8 cellular contexts compared by ENCODE assay signal in the genomic region with DNA sequence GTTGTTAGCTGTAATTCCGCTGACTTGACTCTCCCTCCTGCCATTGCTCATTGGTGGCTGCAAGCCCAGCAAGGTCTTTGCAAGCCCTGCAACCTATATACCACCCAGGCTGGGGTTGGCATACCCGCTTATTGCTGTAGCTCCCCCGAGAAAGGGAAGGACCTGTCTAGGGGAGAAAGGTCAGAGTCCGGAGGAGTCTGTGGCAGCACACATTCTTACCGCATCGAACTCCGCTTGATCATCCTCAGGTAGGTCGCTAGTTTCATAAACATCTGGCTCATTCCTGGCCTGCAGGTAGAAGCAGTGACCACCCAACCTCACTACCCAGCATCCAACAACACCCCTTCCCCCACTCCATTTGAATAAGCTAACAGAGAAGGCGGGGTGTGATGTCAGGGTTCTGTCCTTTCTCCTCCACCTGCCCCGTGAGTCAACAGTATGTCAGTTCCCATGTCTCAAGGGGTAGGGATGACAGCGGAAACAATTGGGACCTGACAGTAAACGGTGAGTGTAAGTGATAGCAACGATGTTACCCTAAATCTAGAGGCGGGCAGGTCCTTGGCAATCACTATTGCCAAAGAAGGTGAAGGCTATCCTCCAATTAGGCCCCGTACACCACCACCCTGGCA. TPM values are rescaled to one million over a fixed set of nuclear protein-coding genes. Genes with fewer than 3 reads are reported as not detected.
A peak's percentile ranks its signal among the peaks of the same experiment; 100 is the strongest.
DNase-seq lines count a peak whose midpoint lies in the region; ATAC-seq, FAIRE-seq and TF ChIP-seq lines count a peak whose summit lies in the region.

No MANE protein-coding gene starts in this region.

- H3K36me3 ChIP-seq in HCT116 (ENCODE audit: control insufficient read depth in 1 of 2, insufficient read depth in 2 of 2, low read length in 2 of 2) = peaks cover 3 to 4% of the 10 kb centered on the region in 2 experiments; a peak in 2 of 4 replicates
- H3K36me3 ChIP-seq in GM12878 (ENCODE audit: control insufficient read depth in 2 of 2, insufficient read depth in 2 of 2, low read length in 1 of 2) = no peaks in the 10 kb centered on the region
- peaks cover 40% of the 10 kb centered on the region for H3K36me3 ChIP-seq in mesodermal cell (ENCODE audit: control insufficient read depth, insufficient read depth, low read length)

- DNase-seq in A549 (ENCODE audit: low read depth in 1 of 2, low spot score in 1 of 2) (no peak), HCT116 (ENCODE audit: low read depth, low spot score) (no peak), GM12878 (ENCODE audit: low read depth, low spot score) (no peak), NCI-H2081 treated with DMSO at 0.1 percent for 48 hours (lab: John Stamatoyannopoulos, UW) (no peak), NCI-H1092 treated with DMSO at 0.1 percent for 48 hours (lab: John Stamatoyannopoulos, UW) (no peak), NOMO-1 treated with DMSO at 0.1 percent for 48 hours (lab: John Stamatoyannopoulos, UW; ENCODE audit: unreplicated experiment) (no peak)
- DNase-seq in stimulated activated CD4-positive, alpha-beta T cell treated with anti-CD3 and anti-CD28 coated beads, Interleukin-2, amount 100 ng/mL, for 48 hours = no peak

- POLR2A ChIA-PET in A549 (lab: Yijun Ruan, JAX) (interaction anchor here (0.6 to 1.0 kb wide), 3 partner anchors 25 to 110 kb away, joined by 4 to 11 read pairs (median 4); no protein-coding TSS in a partner anchor), HCT116 (lab: Charles Lee) (interaction anchor here (1.0 to 2.5 kb wide), 4 partner anchors 13 to 44 kb away, joined by 4 to 8 read pairs (median 4); no protein-coding TSS in a partner anchor), GM12878 (lab: Charles Lee) (interaction anchor here (0.5 to 2.1 kb wide), 5 partner anchors 8 to 1543 kb away, joined by 3 to 11 read pairs (median 3); a partner anchor contains a TSS)

- FAIRE-seq in A549 (lab: Jason Lieb, UNC) = no peak
- FAIRE-seq in GM12878 (lab: Jason Lieb, UNC) = no peak

- H3K9me3 ChIP-seq in A549 (no peaks in the 10 kb centered on the region), HCT116 (ENCODE audit: control insufficient read depth in 1 of 2, insufficient read depth in 1 of 2, low read depth in 1 of 2, low read length in 2 of 2) (no peaks in the 10 kb centered on the region), GM12878 (replicated peaks; ENCODE audit: control insufficient read depth, insufficient read depth, low read length) (no peaks in the 10 kb centered on the region), mesodermal cell (ENCODE audit: control insufficient read depth, low read length) (no peaks in the 10 kb centered on the region)

- TF ChIP-seq POLR2A in A549 (IDR thresholded peaks at IDR 0.05; ENCODE audit: low read length) (no peak), HCT116 (IDR thresholded peaks at IDR 0.05; ENCODE audit: borderline replicate concordance, extremely low read depth, insufficient read depth, insufficient read length) (no peak), GM12878 (IDR thresholded peaks at IDR 0.05; ENCODE audit: low read depth, low read length) (no peak; the same call in 1 of the 2 replicates)

- H3K27me3 ChIP-seq in HCT116 (ENCODE audit: insufficient read depth, low read length) (no peaks in the 10 kb centered on the region), GM12878 (replicated peaks in 1 of 2; ENCODE audit: control insufficient read depth in 2 of 2, insufficient read depth in 2 of 2, low read length in 1 of 2) (no peaks in the 10 kb centered on the region; a peak in 2 of 4 replicates)

- H4K20me1 ChIP-seq in HCT116 (ENCODE audit: insufficient read depth) (no peaks in the 10 kb centered on the region), GM12878 (ENCODE audit: control insufficient read depth, insufficient read depth) (no peaks in the 10 kb centered on the region)

- TF ChIP-seq EP300 in A549 (IDR thresholded peaks at IDR 0.05) (no peak), GM12878 (IDR thresholded peaks at IDR 0.05; ENCODE audit: borderline replicate concordance in 1 of 2, control insufficient read depth in 1 of 2, low read depth in 2 of 2, low read length in 2 of 2) (no peak)

- RAD21 ChIA-PET in HCT116 (lab: Charles Lee; ENCODE audit: low non-redundant PET in 1 of 2, low total read pairs in 2 of 2, uncharacterized antibody in 2 of 2, unreplicated experiment in 2 of 2) (interaction anchor here in 1 of 2 experiments (1.0 kb wide), 1 partner anchor 37 kb away, joined by 3 read pairs; no protein-coding TSS in a partner anchor), GM12878 (lab: Charles Lee; ENCODE audit: unreplicated experiment) (interaction anchor here (0.8 to 1.8 kb wide), 5 partner anchors 22 to 87 kb away, joined by 3 to 11 read pairs (median 4); a partner anchor contains a TSS)

- H3K4me2 ChIP-seq in A549 (peak overlapping the region; percentile 80), HCT116 (ENCODE audit: low read length) (peak overlapping the region; percentile 76), GM12878 (ENCODE audit: control insufficient read depth, insufficient read depth) (peak overlapping the region; percentile 98)

- BruUV-seq in HCT116 (replicated peaks; lab: Mats Ljungman, UMichigan) = no TSS peak
- BruUV-seq in GM12878 (replicated peaks; lab: Mats Ljungman, UMichigan) = no TSS peak

- intact Hi-C loops in HCT116 (cut with micrococcal nuclease) = no loop called here
- intact Hi-C loops in GM12878 (cut with micrococcal nuclease; ENCODE audit: unreplicated experiment) = loop anchor here (2.0 kb wide), 1 partner anchor 23 kb away; a partner anchor contains a TSS

- ATAC-seq in A549 = no peak
- no peak for ATAC-seq in HCT116
- no peak for ATAC-seq in GM12878

- H2AFZ ChIP-seq in HCT116 (ENCODE audit: low read depth, low read length, poor library complexity, severe bottlenecking) (no peak overlapping the region), GM12878 (ENCODE audit: control insufficient read depth, low read depth, low read length) (peak overlapping the region; percentile 67)

- peak overlapping the region; percentile 83 for H3K9ac ChIP-seq in HCT116 (ENCODE audit: low read length)
- peak overlapping the region; percentile 89 for H3K9ac ChIP-seq in GM12878 (ENCODE audit: control insufficient read depth, insufficient read depth, low read length)

- H3K4me1 ChIP-seq in A549 = peaks cover 25% of the 10 kb centered on the region
- peaks cover 9 to 28% of the 10 kb centered on the region in 2 experiments for H3K4me1 ChIP-seq in HCT116 (ENCODE audit: control insufficient read depth in 1 of 2, insufficient read depth in 2 of 2, low read length in 2 of 2)
- H3K4me1 ChIP-seq in GM12878 (ENCODE audit: control insufficient read depth, insufficient read depth, low read length) = peaks cover 9% of the 10 kb centered on the region; the same call in 1 of the 2 replicates
- peaks cover 8% of the 10 kb centered on the region for H3K4me1 ChIP-seq in mesodermal cell (ENCODE audit: control insufficient read depth, insufficient read depth, low read length, poor library complexity, severe bottlenecking)

- SMC1A ChIA-PET in GM12878 (lab: Charles Lee; ENCODE audit: uncharacterized antibody, unreplicated experiment) = interaction anchor here (0.7 to 1.9 kb wide), 3 partner anchors 7 to 87 kb away, joined by 3 to 6 read pairs (median 5); a partner anchor contains a TSS

- H3K79me2 ChIP-seq in HCT116 (ENCODE audit: insufficient read depth, low read length) = peaks cover 24% of the 10 kb centered on the region
- H3K79me2 ChIP-seq in GM12878 (ENCODE audit: control insufficient read depth, insufficient read depth, low read length) = peaks cover 19% of the 10 kb centered on the region

- TF ChIP-seq RAD21 in A549 (conservative IDR thresholded peaks at IDR 0.05 in 1 of 2, IDR thresholded peaks at IDR 0.05 in 1 of 2) (no peak), HCT116 (IDR thresholded peaks at IDR 0.05; ENCODE audit: low read depth) (no peak), GM12878 (IDR thresholded peaks at IDR 0.05; ENCODE audit: insufficient read depth, low read depth, low read length) (no peak)

- H3K27ac ChIP-seq in A549 (peak overlapping the region; percentile 92 to 96), HCT116 (ENCODE audit: low read depth, low read length) (peak overlapping the region; percentile 67), GM12878 (ENCODE audit: control insufficient read depth, insufficient read depth) (peak overlapping the region; percentile 67), mesodermal cell (ENCODE audit: low read depth, low read length, severe bottlenecking) (no peak overlapping the region)

- H3K9me2 ChIP-seq in HCT116 (ENCODE audit: insufficient read depth) = no peaks in the 10 kb centered on the region

- H3K4me3 ChIP-seq in A549 = peak overlapping the region; percentile 89
- peak overlapping the region; percentile 78 to 92 for H3K4me3 ChIP-seq in HCT116 (replicated peaks in 1 of 2; ENCODE audit: low read depth in 1 of 2, low read length in 2 of 2)
- H3K4me3 ChIP-seq in GM12878 = peak overlapping the region; percentile 87
- peak overlapping the region; percentile 100 for H3K4me3 ChIP-seq in mesodermal cell (ENCODE audit: extremely low read depth, insufficient read depth, low read length, poor library complexity, severe bottlenecking)

- CTCF ChIA-PET in A549 (lab: Yijun Ruan, JAX) = interaction anchor here (0.7 to 2.8 kb wide), 9 partner anchors 10 to 87 kb away, joined by 3 to 18 read pairs (median 5); a partner anchor contains a TSS
- CTCF ChIA-PET in HCT116 (lab: Charles Lee) = interaction anchor here (0.7 kb wide), 1 partner anchor 23 kb away, joined by 3 read pairs; no protein-coding TSS in a partner anchor
- CTCF ChIA-PET in GM12878 (lab: Yijun Ruan, JAX) = interaction anchor here (0.6 to 1.8 kb wide), 12 partner anchors 15 to 227 kb away, joined by 3 to 8 read pairs (median 4); a partner anchor contains a TSS

- TF ChIP-seq CTCF in A549 (IDR thresholded peaks at IDR 0.05) = no peak
- no peak for TF ChIP-seq CTCF in HCT116 (IDR thresholded peaks at IDR 0.05 in 2 of 3, conservative IDR thresholded peaks at IDR 0.05 in 1 of 3; ENCODE audit: borderline replicate concordance in 1 of 3, insufficient read depth in 1 of 3, low read depth in 2 of 3, low read length in 2 of 3)
- no peak for TF ChIP-seq CTCF in GM12878 (IDR thresholded peaks at IDR 0.05 in 2 of 3, conservative IDR thresholded peaks at IDR 0.05 in 1 of 3; ENCODE audit: control insufficient read depth in 2 of 3, extremely low read depth in 1 of 3, insufficient read depth in 1 of 3, low read depth in 3 of 3, low read length in 3 of 3)

- in situ Hi-C loops in GM12878 (cut with MboI) = no loop called here

- 66% methylated on average over 15 of the region's 15 CpGs for WGBS in A549 (ENCODE audit: missing lambda C conversion rate)
- 65% methylated on average over 15 of the region's 15 CpGs for WGBS in GM12878 (ENCODE audit: insufficient coverage, insufficient replicate concordance, low lambda C conversion rate, missing lambda C conversion rate)
- 72 to 81% methylated on average over 7 to 13 of the region's 15 CpGs for WGBS in mesodermal cell (ENCODE audit: insufficient coverage in 2 of 2), 2 experiments

RNA-seq across cellular contexts. Expression of a gene that starts 1.1 kb away (rescaled TPM):
- polyA plus RNA-seq in A549 (2011; rRNA removed) (140 and 169 TPM in 2 replicates), A549 (2017; fragmentation: RNase III; extraction: RNeasy Plus Mini Kit Qiagen cat#74134 plus additional on column Dnase treatment) (203 to 211 TPM (median 211 TPM) in 3 replicates), GM12878 (2011; rRNA removed) (85.1 and 88.9 TPM in 2 replicates), GM12878 (2014; fragmentation: Illumina TruSeq; extraction: Trizol) (139 and 171 TPM in 2 replicates), GM12878 (2014; fragmentation: Nextera tagmentation; extraction: Ambion mirVana) (10 to 100 TPM; 32.3 to 60.7 TPM), GM12878 (2014; rRNA removed) (113 TPM in 2 replicates), GM12878 (2016; fragmentation: Nextera tagmentation; extraction: Ambion mirVana) (100 to 1,000 TPM; 115 to 117 TPM)
- polyA plus RNA-seq in A549 (2012; cell fraction: cytosol; rRNA removed) = 83.3 and 106 TPM in 2 replicates
- polyA plus RNA-seq in A549 (2012; cell fraction: nucleus; rRNA removed) = 139 and 202 TPM in 2 replicates
- 155 and 160 TPM in 2 replicates for polyA minus RNA-seq in A549 (2011; rRNA and poly(A)+ RNA removed)
- total RNA-seq in HCT116 (2021; ENCODE audit: unreplicated experiment) (95.9 TPM), GM12878 (2014; rRNA removed) (80.8 and 115 TPM in 2 replicates), GM12878 (2014; rRNA removed; fragmentation: Illumina TruSeq; extraction: Trizol) (81.4 and 83.9 TPM in 2 replicates), GM12878 (2021) (87.3 and 87.4 TPM in 2 replicates)
- 89.2 and 125 TPM in 2 replicates for polyA plus RNA-seq in HCT116 (2012)
- 50.6 and 63.3 TPM in 2 replicates for total RNA-seq in GM12878 (2013; cell fraction: nucleolus; rRNA removed)
- 67.2 TPM for polyA plus RNA-seq in GM12878 (2011; ENCODE audit: low read depth)
- 79.6 and 95.9 TPM in 2 replicates for polyA plus RNA-seq in GM12878 (2011; cell fraction: cytosol; rRNA removed)
- polyA plus RNA-seq in GM12878 (2011; cell fraction: nucleus; rRNA removed) = 72.6 and 91.7 TPM in 2 replicates
- 68.9 and 75.1 TPM in 2 replicates for polyA plus RNA-seq in GM12878 (2012)
- polyA minus RNA-seq in GM12878 (2011; rRNA and poly(A)+ RNA removed) = 66.8 and 93.9 TPM in 2 replicates
- polyA minus RNA-seq in GM12878 (2011; cell fraction: cytosol; rRNA and poly(A)+ RNA removed) = 47.0 and 53.5 TPM in 2 replicates
- 25.4 and 26.2 TPM in 2 replicates for polyA minus RNA-seq in GM12878 (2011; cell fraction: nucleus; rRNA and poly(A)+ RNA removed)
- polyA plus RNA-seq in mesodermal cell (2013, experiment 1 of 2) = 168 TPM
- polyA plus RNA-seq in mesodermal cell (2013, experiment 2 of 2) = 169 TPM

RNA-seq across cellular contexts. Expression of a gene that starts 3.9 kb away (rescaled TPM):
- polyA plus RNA-seq in A549 (2011; rRNA removed) = 0.89 and 0.90 TPM in 2 replicates
- 0.23 and 0.24 TPM in 2 replicates for polyA plus RNA-seq in A549 (2012; cell fraction: cytosol; rRNA removed)
- 0.56 and 0.67 TPM in 2 replicates for polyA plus RNA-seq in A549 (2012; cell fraction: nucleus; rRNA removed)
- 0.45 to 0.61 TPM (median 0.55 TPM) in 3 replicates for polyA plus RNA-seq in A549 (2017; fragmentation: RNase III; extraction: RNeasy Plus Mini Kit Qiagen cat#74134 plus additional on column Dnase treatment)
- 0.58 and 0.63 TPM in 2 replicates for polyA minus RNA-seq in A549 (2011; rRNA and poly(A)+ RNA removed)
- 5.2 TPM for total RNA-seq in HCT116 (2021; ENCODE audit: unreplicated experiment)
- polyA plus RNA-seq in HCT116 (2012) = 2.7 and 3.5 TPM in 2 replicates
- 0.73 and 0.77 TPM in 2 replicates for total RNA-seq in GM12878 (2013; cell fraction: nucleolus; rRNA removed)
- total RNA-seq in GM12878 (2014; rRNA removed) = 1.0 and 1.1 TPM in 2 replicates
- total RNA-seq in GM12878 (2014; rRNA removed; fragmentation: Illumina TruSeq; extraction: Trizol) = 1.1 and 1.3 TPM in 2 replicates
- 2.2 and 2.9 TPM in 2 replicates for total RNA-seq in GM12878 (2021)
- polyA plus RNA-seq in GM12878 (2011; ENCODE audit: low read depth) = 0.24 TPM
- 0.48 and 0.56 TPM in 2 replicates for polyA plus RNA-seq in GM12878 (2011; rRNA removed)
- polyA plus RNA-seq in GM12878 (2011; cell fraction: cytosol; rRNA removed) = 0.30 and 0.31 TPM in 2 replicates
- 1.2 and 1.5 TPM in 2 replicates for polyA plus RNA-seq in GM12878 (2011; cell fraction: nucleus; rRNA removed)
- polyA plus RNA-seq in GM12878 (2012) = 0.51 and 0.79 TPM in 2 replicates
- polyA plus RNA-seq in GM12878 (2014; fragmentation: Illumina TruSeq; extraction: Trizol) = 2.0 and 2.2 TPM in 2 replicates
- under 1 TPM; 0.35 to 0.44 TPM for polyA plus RNA-seq in GM12878 (2014; fragmentation: Nextera tagmentation; extraction: Ambion mirVana)
- 1.7 and 2.0 TPM in 2 replicates for polyA plus RNA-seq in GM12878 (2014; rRNA removed)
- polyA plus RNA-seq in GM12878 (2016; fragmentation: Nextera tagmentation; extraction: Ambion mirVana) = under 1 TPM; 0.69 to 0.92 TPM
- polyA minus RNA-seq in GM12878 (2011; rRNA and poly(A)+ RNA removed) = 0.36 and 0.51 TPM in 2 replicates
- polyA minus RNA-seq in GM12878 (2011; cell fraction: cytosol; rRNA and poly(A)+ RNA removed) = 0.10 TPM in 1 of 2 replicates, not detected in the other
- polyA minus RNA-seq in GM12878 (2011; cell fraction: nucleus; rRNA and poly(A)+ RNA removed) = 0.24 and 0.29 TPM in 2 replicates
- 2.1 TPM for polyA plus RNA-seq in mesodermal cell (2013, experiment 1 of 2)
- 2.4 TPM for polyA plus RNA-seq in mesodermal cell (2013, experiment 2 of 2)

RNA-seq across cellular contexts. Expression of a gene that starts 23.3 kb away (rescaled TPM):
- polyA plus RNA-seq in A549 (2011; rRNA removed) (4.6 and 7.3 TPM in 2 replicates), A549 (2017; fragmentation: RNase III; extraction: RNeasy Plus Mini Kit Qiagen cat#74134 plus additional on column Dnase treatment) (18.7 to 25.3 TPM (median 24.2 TPM) in 3 replicates), GM12878 (2011; rRNA removed) (2.0 and 3.8 TPM in 2 replicates), GM12878 (2014; fragmentation: Illumina TruSeq; extraction: Trizol) (5.9 and 12.7 TPM in 2 replicates), GM12878 (2014; fragmentation: Nextera tagmentation; extraction: Ambion mirVana) (1 to 10 TPM; 1.5 to 5.5 TPM), GM12878 (2014; rRNA removed) (20.2 and 24.3 TPM in 2 replicates), GM12878 (2016; fragmentation: Nextera tagmentation; extraction: Ambion mirVana) (1 to 10 TPM; 8.1 to 8.6 TPM)
- polyA plus RNA-seq in A549 (2012; cell fraction: cytosol; rRNA removed) = 6.5 and 10.2 TPM in 2 replicates
- polyA plus RNA-seq in A549 (2012; cell fraction: nucleus; rRNA removed) = 23.1 and 25.7 TPM in 2 replicates
- 10.5 and 16.5 TPM in 2 replicates for polyA minus RNA-seq in A549 (2011; rRNA and poly(A)+ RNA removed)
- total RNA-seq in HCT116 (2021; ENCODE audit: unreplicated experiment) (70.1 TPM), GM12878 (2014; rRNA removed) (3.1 and 4.6 TPM in 2 replicates), GM12878 (2014; rRNA removed; fragmentation: Illumina TruSeq; extraction: Trizol) (3.5 and 3.7 TPM in 2 replicates), GM12878 (2021) (41.5 and 52.7 TPM in 2 replicates)
- 31.0 and 33.2 TPM in 2 replicates for polyA plus RNA-seq in HCT116 (2012)
- total RNA-seq in GM12878 (2013; cell fraction: nucleolus; rRNA removed) = 16.4 and 19.1 TPM in 2 replicates
- polyA plus RNA-seq in GM12878 (2011; ENCODE audit: low read depth) = 12.0 TPM
- 1.8 and 1.9 TPM in 2 replicates for polyA plus RNA-seq in GM12878 (2011; cell fraction: cytosol; rRNA removed)
- polyA plus RNA-seq in GM12878 (2011; cell fraction: nucleus; rRNA removed) = 43.1 and 56.1 TPM in 2 replicates
- 18.4 and 22.0 TPM in 2 replicates for polyA plus RNA-seq in GM12878 (2012)
- polyA minus RNA-seq in GM12878 (2011; rRNA and poly(A)+ RNA removed) = 4.3 and 5.9 TPM in 2 replicates
- polyA minus RNA-seq in GM12878 (2011; cell fraction: cytosol; rRNA and poly(A)+ RNA removed) = 3.6 and 6.3 TPM in 2 replicates
- polyA minus RNA-seq in GM12878 (2011; cell fraction: nucleus; rRNA and poly(A)+ RNA removed) = 11.7 and 19.9 TPM in 2 replicates
- 32.0 TPM for polyA plus RNA-seq in mesodermal cell (2013, experiment 1 of 2)
- polyA plus RNA-seq in mesodermal cell (2013, experiment 2 of 2) = 28.0 TPM

RNA-seq across cellular contexts. Expression of a gene that starts 25.6 kb away (rescaled TPM):
- polyA plus RNA-seq in A549 (2011; rRNA removed) (73.1 and 93.0 TPM in 2 replicates), A549 (2017; fragmentation: RNase III; extraction: RNeasy Plus Mini Kit Qiagen cat#74134 plus additional on column Dnase treatment) (11.5 to 16.0 TPM (median 13.5 TPM) in 3 replicates), GM12878 (2011; rRNA removed) (23.6 and 25.0 TPM in 2 replicates), GM12878 (2014; fragmentation: Illumina TruSeq; extraction: Trizol) (10.9 and 13.4 TPM in 2 replicates), GM12878 (2014; fragmentation: Nextera tagmentation; extraction: Ambion mirVana) (10 to 100 TPM; 26.8 to 28.9 TPM), GM12878 (2014; rRNA removed) (9.9 and 10.1 TPM in 2 replicates), GM12878 (2016; fragmentation: Nextera tagmentation; extraction: Ambion mirVana) (10 to 100 TPM; 20.0 to 21.7 TPM)
- 23.4 and 24.8 TPM in 2 replicates for polyA plus RNA-seq in A549 (2012; cell fraction: cytosol; rRNA removed)
- polyA plus RNA-seq in A549 (2012; cell fraction: nucleus; rRNA removed) = 27.5 and 41.9 TPM in 2 replicates
- 34.1 and 35.5 TPM in 2 replicates for polyA minus RNA-seq in A549 (2011; rRNA and poly(A)+ RNA removed)
- total RNA-seq in HCT116 (2021; ENCODE audit: unreplicated experiment) (84.7 TPM), GM12878 (2014; rRNA removed) (9.7 and 9.8 TPM in 2 replicates), GM12878 (2014; rRNA removed; fragmentation: Illumina TruSeq; extraction: Trizol) (10.4 and 12.2 TPM in 2 replicates), GM12878 (2021) (8.2 and 9.2 TPM in 2 replicates)
- polyA plus RNA-seq in HCT116 (2012) = 61.6 and 155 TPM in 2 replicates
- total RNA-seq in GM12878 (2013; cell fraction: nucleolus; rRNA removed) = 21.5 and 24.3 TPM in 2 replicates
- 38.8 TPM for polyA plus RNA-seq in GM12878 (2011; ENCODE audit: low read depth)
- polyA plus RNA-seq in GM12878 (2011; cell fraction: cytosol; rRNA removed) = 14.0 and 15.9 TPM in 2 replicates
- 25.8 and 42.9 TPM in 2 replicates for polyA plus RNA-seq in GM12878 (2011; cell fraction: nucleus; rRNA removed)
- polyA plus RNA-seq in GM12878 (2012) = 41.1 and 47.1 TPM in 2 replicates
- 17.3 and 23.4 TPM in 2 replicates for polyA minus RNA-seq in GM12878 (2011; rRNA and poly(A)+ RNA removed)
- polyA minus RNA-seq in GM12878 (2011; cell fraction: cytosol; rRNA and poly(A)+ RNA removed) = 7.3 and 11.1 TPM in 2 replicates
- 13.8 and 17.0 TPM in 2 replicates for polyA minus RNA-seq in GM12878 (2011; cell fraction: nucleus; rRNA and poly(A)+ RNA removed)
- polyA plus RNA-seq in mesodermal cell (2013, experiment 1 of 2) = 18.5 TPM
- polyA plus RNA-seq in mesodermal cell (2013, experiment 2 of 2) = 16.4 TPM

RNA-seq across cellular contexts. Expression of a gene that starts 45.1 kb away (rescaled TPM):
- polyA plus RNA-seq in A549 (2011; rRNA removed) = 60.9 and 62.9 TPM in 2 replicates
- 22.6 and 29.7 TPM in 2 replicates for polyA plus RNA-seq in A549 (2012; cell fraction: cytosol; rRNA removed)
- 17.0 and 22.1 TPM in 2 replicates for polyA plus RNA-seq in A549 (2012; cell fraction: nucleus; rRNA removed)
- polyA plus RNA-seq in A549 (2017; fragmentation: RNase III; extraction: RNeasy Plus Mini Kit Qiagen cat#74134 plus additional on column Dnase treatment) = 30.5 to 35.7 TPM (median 35.3 TPM) in 3 replicates
- polyA minus RNA-seq in A549 (2011; rRNA and poly(A)+ RNA removed) = 29.9 and 32.3 TPM in 2 replicates
- total RNA-seq in HCT116 (2021; ENCODE audit: unreplicated experiment) = 38.4 TPM
- 23.0 and 25.7 TPM in 2 replicates for polyA plus RNA-seq in HCT116 (2012)
- total RNA-seq in GM12878 (2013; cell fraction: nucleolus; rRNA removed) = 11.2 and 12.1 TPM in 2 replicates
- 13.1 and 15.0 TPM in 2 replicates for total RNA-seq in GM12878 (2014; rRNA removed)
- 9.5 and 10.6 TPM in 2 replicates for total RNA-seq in GM12878 (2014; rRNA removed; fragmentation: Illumina TruSeq; extraction: Trizol)
- total RNA-seq in GM12878 (2021) = 19.0 and 20.9 TPM in 2 replicates
- 10.3 TPM for polyA plus RNA-seq in GM12878 (2011; ENCODE audit: low read depth)
- 19.2 and 23.7 TPM in 2 replicates for polyA plus RNA-seq in GM12878 (2011; rRNA removed)
- 13.6 and 16.9 TPM in 2 replicates for polyA plus RNA-seq in GM12878 (2011; cell fraction: cytosol; rRNA removed)
- 28.2 and 29.1 TPM in 2 replicates for polyA plus RNA-seq in GM12878 (2011; cell fraction: nucleus; rRNA removed)
- 11.2 and 13.0 TPM in 2 replicates for polyA plus RNA-seq in GM12878 (2012)
- 25.1 and 34.2 TPM in 2 replicates for polyA plus RNA-seq in GM12878 (2014; fragmentation: Illumina TruSeq; extraction: Trizol)
- 1 to 10 TPM; 4.8 to 6.0 TPM for polyA plus RNA-seq in GM12878 (2014; fragmentation: Nextera tagmentation; extraction: Ambion mirVana)
- 13.9 and 18.4 TPM in 2 replicates for polyA plus RNA-seq in GM12878 (2014; rRNA removed)
- 10 to 100 TPM; 13.3 to 16.5 TPM for polyA plus RNA-seq in GM12878 (2016; fragmentation: Nextera tagmentation; extraction: Ambion mirVana)
- polyA minus RNA-seq in GM12878 (2011; rRNA and poly(A)+ RNA removed) = 12.5 and 14.3 TPM in 2 replicates
- polyA minus RNA-seq in GM12878 (2011; cell fraction: cytosol; rRNA and poly(A)+ RNA removed) = 3.8 and 4.3 TPM in 2 replicates
- 4.1 and 5.8 TPM in 2 replicates for polyA minus RNA-seq in GM12878 (2011; cell fraction: nucleus; rRNA and poly(A)+ RNA removed)
- polyA plus RNA-seq in mesodermal cell (2013, experiment 1 of 2) = 17.0 TPM
- polyA plus RNA-seq in mesodermal cell (2013, experiment 2 of 2) = 12.5 TPM
